In genomic region chr2:37083873-37084792, GRCh38 we compare ENCODE assay signal across 7 cellular contexts.
DNase-seq lines count a peak whose midpoint lies in the region; ATAC-seq and TF ChIP-seq lines count a peak whose summit lies in the region.

GPATCH11 (plus strand) TSS chr2:37084518; CDS start chr2:37088382, 3,864 bp downstream.
HEATR5B (minus strand) TSS chr2:37084372; CDS start chr2:37083414, 958 bp downstream.

- peak; percentile 98 for DNase-seq in NCI-H187 treated with DMSO at 0.1 percent for 48 hours (lab: John Stamatoyannopoulos, UW)
- peak; percentile 95 for DNase-seq in T-helper 2 cell treated with Interferon-gamma antibody and Interleukin-4, amounts not matched to agents 5 μg/mL and 100 μg/mL, for 36 hours (ENCODE audit: low spot score)
- DNase-seq in astrocyte of the cerebellum (ENCODE audit: low read depth), result peak; percentile 91
- peak; percentile 67 to 97 (median 92) for DNase-seq in hypothalamus (lab: John Stamatoyannopoulos, UW)
- DNase-seq in retinal pigment epithelial cell (ENCODE audit: low read depth), result peak; percentile 87

- peak; percentile 80 for TF ChIP-seq POLR2A in GM18505 (IDR thresholded peaks at IDR 0.05; ENCODE audit: borderline replicate concordance, extremely low read depth, insufficient read depth, insufficient read length)

- H3K27ac Mint-ChIP-seq in T-helper 2 cell treated with Interferon-gamma antibody and Interleukin-4, amounts not matched to agents 5 μg/mL and 100 μg/mL, for 36 hours, result no peak within 1 kb of the TSS

- peak within 1 kb of the TSS; percentile 96 for H3K4me3 ChIP-seq in astrocyte of the cerebellum (ENCODE audit: low read depth, low read length)
- peak within 1 kb of the TSS; percentile 99 for H3K4me3 ChIP-seq in retinal pigment epithelial cell (ENCODE audit: low read length)

- no peaks in the 10 kb centered on the region for H3K27me3 Mint-ChIP-seq in T-helper 2 cell treated with Interferon-gamma antibody and Interleukin-4, amounts not matched to agents 5 μg/mL and 100 μg/mL, for 36 hours (ENCODE audit: low read depth)

- ATAC-seq in GM18505 (IDR thresholded peaks at IDR 0.05; ENCODE audit: unreplicated experiment), result peak; percentile 79
- peak; percentile 95 for ATAC-seq in HG02970 (IDR thresholded peaks at IDR 0.05; ENCODE audit: low FRiP score, unreplicated experiment)

- in situ Hi-C loops in astrocyte of the cerebellum (cut with HindIII; ENCODE audit: low sequenced_read_pairs), result no loop called here

- TF ChIP-seq CTCF in astrocyte of the cerebellum (IDR thresholded peaks at IDR 0.05; ENCODE audit: low read depth, low read length, missing control alignments) (no peak), retinal pigment epithelial cell (conservative IDR thresholded peaks at IDR 0.05; ENCODE audit: low read depth, low read length) (no peak)

- H3K36me3 Mint-ChIP-seq in T-helper 2 cell treated with Interferon-gamma antibody and Interleukin-4, amounts not matched to agents 5 μg/mL and 100 μg/mL, for 36 hours (ENCODE audit: low read depth), result peaks cover 30% of the 10 kb centered on the region

- H3K9me3 Mint-ChIP-seq in T-helper 2 cell treated with Interferon-gamma antibody and Interleukin-4, amounts not matched to agents 5 μg/mL and 100 μg/mL, for 36 hours, result no peaks in the 10 kb centered on the region

- H3K4me3 Mint-ChIP-seq in T-helper 2 cell treated with Interferon-gamma antibody and Interleukin-4, amounts not matched to agents 5 μg/mL and 100 μg/mL, for 36 hours, result no peak within 1 kb of the TSS

- H3K4me1 Mint-ChIP-seq in T-helper 2 cell treated with Interferon-gamma antibody and Interleukin-4, amounts not matched to agents 5 μg/mL and 100 μg/mL, for 36 hours (ENCODE audit: low read depth), result peaks cover 39% of the 10 kb centered on the region

Comparison
In these comparisons a context has a peak if more than half of its experiments do, and no peak if none do; other contexts are left out.
1. Peak in every context shown above with its lines: DNase-seq, ATAC-seq and H3K4me3 ChIP-seq.